ENCODE assay signal across 33 cellular contexts in the genomic region with DNA sequence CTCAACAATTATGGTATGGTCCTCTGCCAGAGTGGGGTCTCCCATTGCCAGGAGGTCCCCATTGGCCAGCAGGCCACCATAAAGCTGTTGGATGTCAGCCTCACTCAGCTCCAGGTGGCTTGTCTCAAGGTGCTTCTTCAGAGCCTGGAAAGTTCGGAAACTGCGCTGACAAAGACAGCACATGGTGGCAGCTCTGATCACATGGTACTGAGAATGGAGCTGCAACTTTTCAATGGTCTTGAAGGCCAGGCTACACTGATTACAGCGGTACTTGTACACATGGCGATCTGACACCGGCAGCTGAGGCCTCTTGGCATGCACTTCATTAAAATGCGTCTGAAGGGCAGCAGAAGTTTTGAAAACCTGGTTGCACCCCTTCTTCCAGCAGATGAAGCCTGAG.
"Had no signal": no experiment of that assay in that cellular context is flagged by ENCODE, and none has a peak within 500 bp of the region (broad histone marks: within the 10 kb centered on the region; RNA-seq: fewer than 3 reads in every experiment).

No MANE protein-coding gene starts in this region.

- ATAC-seq: activated CD8-positive, alpha-beta memory T cell treated with anti-CD3 and anti-CD28 coated beads, Interleukin-2, amount 10 ng/mL, durations not matched to agents 7 days and 5 days; K562; WTC11 had no signal

- H3K27ac ChIP-seq: brain microvascular endothelial cell, PC-9, RWPE1 had no signal

- DNase-seq: activated CD4-positive, alpha-beta memory T cell treated with anti-CD3 and anti-CD28 coated beads, Interleukin-2, amount 10 ng/mL, durations not matched to agents 7 days and 5 days; activated CD4-positive, alpha-beta T cell treated with anti-CD3 and anti-CD28 coated beads for 4 hours; activated CD4-positive, alpha-beta T cell treated with anti-CD3 and anti-CD28 coated beads, Interleukin-2, amount 50 U/mL, for 1 hour; activated CD4-positive, CD25-positive, alpha-beta regulatory T cell treated with anti-CD3 and anti-CD28 coated beads, Interleukin-2, amount 50 U/mL, for 72 hours; activated CD8-positive, alpha-beta memory T cell treated with anti-CD3 and anti-CD28 coated beads for 24 hours; activated CD8-positive, alpha-beta memory T cell treated with anti-CD3 and anti-CD28 coated beads, Interleukin-2, amount 10 ng/mL, durations not matched to agents 7 days and 5 days; activated CD8-positive, alpha-beta memory T cell treated with anti-CD3 and anti-CD28 coated beads, Interleukin-2, amount 50 U/mL, for 48 hours; activated effector memory CD4-positive, alpha-beta T cell treated with Interleukin-2 at 50 U/mL for 16 hours; activated naive CD4-positive, alpha-beta T cell; activated naive CD4-positive, alpha-beta T cell treated with anti-CD3 and anti-CD28 coated beads, Interleukin-2, amount 50 U/mL, for 16 hours; activated naive CD8-positive, alpha-beta T cell treated with anti-CD3 and anti-CD28 coated beads for 36 hours; activated T-cell treated with anti-CD3 and anti-CD28 coated beads, Interleukin-2, amount 50 U/mL, for 48 hours; amniotic stem cell; aorta; brain microvascular endothelial cell; IMR-90; NCI-H1436; NCI-H1694; NCI-H1930; NCI-H2081 treated with DMSO at 0.1 percent for 48 hours; NCI-H226; NCI-H446 treated with DMSO at 0.1 percent for 48 hours; NCI-H524; PC-9; SW 1271; T-helper 1 cell; T-helper 2 cell; T-helper 9 cell had no signal

- FAIRE-seq: K562, RCC 7860, TTC549 had no signal

- H3K4me2 ChIP-seq: PC-9 had no signal

- H3K4me3 ChIP-seq: K562, PC-9 had no signal

- H3K27me3 ChIP-seq: brain microvascular endothelial cell had no signal

- H2AFZ ChIP-seq: PC-9 had no signal
